12 cellular contexts compared by ENCODE assay signal in genomic region chr2:46963961-46964673, GRCh38. TPM values are rescaled to one million over a fixed set of nuclear protein-coding genes. Genes with fewer than 3 reads are reported as not detected.
DNase-seq lines count a peak whose midpoint lies in the region; ATAC-seq, FAIRE-seq and TF ChIP-seq lines count a peak whose summit lies in the region.
"Had no signal": no experiment of that assay in that cellular context is flagged by ENCODE, and none has a peak within 500 bp of the region (broad histone marks: within the 10 kb centered on the region; RNA-seq: fewer than 3 reads in every experiment).

No MANE protein-coding gene starts in this region.

- H3K27me3 ChIP-seq in SJSA1 (replicated peaks) (no peaks in the 10 kb centered on the region), pancreas (no peaks in the 10 kb centered on the region)

- DNase-seq in EL: peak; percentile 64
- no peak for DNase-seq in SJSA1 (ENCODE audit: low read depth in 1 of 2, low spot score in 2 of 2)
- no peak for DNase-seq in epithelial cell of prostate (ENCODE audit: low read depth, low spot score)
- DNase-seq in stimulated activated naive CD8-positive, alpha-beta T cell treated with anti-CD3 and anti-CD28 coated beads, Interleukin-15, Interleukin-2, amounts not matched to agents 100 U/mL and 50 U/mL, for 24 hours: no peak
- no peak for DNase-seq in pancreas
- no peak for DNase-seq in activated gamma-delta T cell (lab: John Stamatoyannopoulos, UW)
- DNase-seq in NCI-H2171 (lab: John Stamatoyannopoulos, UW): no peak
- DNase-seq in HuH-7 (ENCODE audit: low spot score): no peak
- DNase-seq: activated naive CD4-positive, alpha-beta T cell treated with anti-CD3 and anti-CD28 coated beads, Interleukin-2, amount 10 ng/mL, durations not matched to agents 7 days and 5 days; HCEC 1CT; NCI-H1436 treated with DMSO at 0.1 percent for 48 hours had no signal

- peak overlapping the region; percentile 9; the same call in 1 of the 2 replicates for H3K27ac ChIP-seq in SJSA1
- H3K27ac ChIP-seq in epithelial cell of prostate: peak overlapping the region; percentile 33
- H3K27ac ChIP-seq in pancreas: peak overlapping the region in 2 of 4 donors; percentile 11 to 28

- H3K4me3 ChIP-seq in SJSA1: no peak overlapping the region
- no peak overlapping the region for H3K4me3 ChIP-seq in pancreas

- TF ChIP-seq CTCF in pancreas (IDR thresholded peaks at IDR 0.05): no peak

- no peaks in the 10 kb centered on the region for H3K9me3 ChIP-seq in SJSA1 (replicated peaks)
- H3K9me3 ChIP-seq in pancreas: no peaks in the 10 kb centered on the region

- H3K36me3 ChIP-seq in SJSA1: peaks cover 21% of the 10 kb centered on the region
- H3K36me3 ChIP-seq in pancreas: peaks cover 0 to 5% (median 0%) of the 10 kb centered on the region in 3 donors

- intact Hi-C loops in pancreas (cut with DNase I): no loop called here

- peaks cover 35% of the 10 kb centered on the region for H3K4me1 ChIP-seq in SJSA1 (replicated peaks)
- H3K4me1 ChIP-seq in pancreas: peaks cover 11 to 41% (median 17%) of the 10 kb centered on the region in 3 donors

- peak; percentile 56 for ATAC-seq in stimulated activated naive CD8-positive, alpha-beta T cell treated with anti-CD3 and anti-CD28 coated beads, Interleukin-15, Interleukin-2, amounts not matched to agents 100 U/mL and 50 U/mL, for 24 hours
- no peak for ATAC-seq in pancreas
- ATAC-seq: sciatic nerve had no signal

- no peak for FAIRE-seq in pancreas (lab: Jason Lieb, UNC)

- WGBS in pancreas, 2 donors: 92 to 93% methylated on average over 7 of the region's 7 CpGs

RNA-seq across cellular contexts. Expression of gene TTC7A, which starts 23.1 kb away (rescaled TPM):
- 12.0 and 12.2 TPM in 2 replicates for total RNA-seq in SJSA1 (2014; rRNA removed; shearing (Covaris generic))
- 10 to 100 TPM; 14.4 to 23.7 (median 21.2) TPM for total RNA-seq in pancreas
- polyA plus RNA-seq in pancreas: 10 to 100 TPM; 10.4 to 21.6 TPM

RNA-seq across cellular contexts. Expression of gene MCFD2, which starts 48.5 kb away (rescaled TPM):
- 95.7 and 97.6 TPM in 2 replicates for total RNA-seq in SJSA1 (2014; rRNA removed; shearing (Covaris generic))
- 100 to 1,000 TPM in 4 of 6 donors, 10 to 100 TPM in 2; 82.3 to 180 (median 107) TPM for total RNA-seq in pancreas
- 10 to 100 TPM; 20.1 to 31.4 TPM for polyA plus RNA-seq in pancreas
